In genomic region chr10:32151876-32152275, GRCh38 we compare ENCODE assay signal across 16 cellular contexts.
"Had no signal": no experiment of that assay in that cellular context is flagged by ENCODE, and none has a peak within 500 bp of the region (broad histone marks: within the 10 kb centered on the region; RNA-seq: fewer than 3 reads in every experiment).

No MANE protein-coding gene starts in this region.

- H3K4me1 ChIP-seq: thyroid gland had no signal

- H3K4me3 ChIP-seq: lung, smooth muscle cell, thyroid gland, vagina had no signal

- H3K36me3 Mint-ChIP-seq: stimulated activated effector memory CD8-positive, alpha-beta T cell treated with anti-CD3 and anti-CD28 coated beads, Interleukin-12 subunit alpha, Interleukin-12 subunit beta, amount 100 ng/mL, for 72 hours had no signal

- H3K4me3 Mint-ChIP-seq: activated naive CD8-positive, alpha-beta T cell treated with anti-CD3 and anti-CD28 coated beads for 36 hours; activated T-cell treated with anti-CD3 and anti-CD28 coated beads, Interleukin-2, amount 50 U/mL, for 24 hours; immature natural killer cell had no signal

- H3K27ac ChIP-seq: neutrophil, thyroid gland, vagina had no signal

- DNase-seq: activated CD4-positive, alpha-beta T cell treated with anti-CD3 and anti-CD28 coated beads, Interleukin-2, amount 50 U/mL, for 1 hour; activated CD4-positive, CD25-positive, alpha-beta regulatory T cell; activated gamma-delta T cell treated with Interleukin-2 at 50 U/mL for 16 hours; activated naive CD8-positive, alpha-beta T cell treated with anti-CD3 and anti-CD28 coated beads for 36 hours; activated T-cell treated with anti-CD3 and anti-CD28 coated beads, Interleukin-2, amount 50 U/mL, for 24 hours; anterior cingulate cortex; immature natural killer cell; left cardiac atrium; naive thymus-derived CD4-positive, alpha-beta T cell; right cardiac atrium; thyroid gland had no signal

- H3K36me3 ChIP-seq: neutrophil, thyroid gland, vagina had no signal

- H3K4me1 Mint-ChIP-seq: immature natural killer cell had no signal

- H3K4me2 ChIP-seq: smooth muscle cell had no signal

- H3K27me3 Mint-ChIP-seq: activated naive CD8-positive, alpha-beta T cell treated with anti-CD3 and anti-CD28 coated beads for 36 hours; activated T-cell treated with anti-CD3 and anti-CD28 coated beads, Interleukin-2, amount 50 U/mL, for 24 hours had no signal

- H3K9me3 Mint-ChIP-seq: stimulated activated effector memory CD8-positive, alpha-beta T cell treated with anti-CD3 and anti-CD28 coated beads, Interleukin-12 subunit alpha, Interleukin-12 subunit beta, amount 100 ng/mL, for 72 hours had no signal

- ATAC-seq: left cardiac atrium; naive thymus-derived CD4-positive, alpha-beta T cell; right cardiac atrium; stimulated activated effector memory CD8-positive, alpha-beta T cell treated with anti-CD3 and anti-CD28 coated beads, Interleukin-12 subunit alpha, Interleukin-12 subunit beta, amount 100 ng/mL, for 72 hours had no signal

- H3K27me3 ChIP-seq: neutrophil, thyroid gland, vagina had no signal

- H3K27ac Mint-ChIP-seq: activated naive CD8-positive, alpha-beta T cell treated with anti-CD3 and anti-CD28 coated beads for 36 hours; activated T-cell treated with anti-CD3 and anti-CD28 coated beads, Interleukin-2, amount 50 U/mL, for 24 hours; immature natural killer cell had no signal

- H3K9me3 ChIP-seq: neutrophil, thyroid gland, vagina had no signal
